Comparison of ENCODE assay signal across 8 cellular contexts in the genomic region with DNA sequence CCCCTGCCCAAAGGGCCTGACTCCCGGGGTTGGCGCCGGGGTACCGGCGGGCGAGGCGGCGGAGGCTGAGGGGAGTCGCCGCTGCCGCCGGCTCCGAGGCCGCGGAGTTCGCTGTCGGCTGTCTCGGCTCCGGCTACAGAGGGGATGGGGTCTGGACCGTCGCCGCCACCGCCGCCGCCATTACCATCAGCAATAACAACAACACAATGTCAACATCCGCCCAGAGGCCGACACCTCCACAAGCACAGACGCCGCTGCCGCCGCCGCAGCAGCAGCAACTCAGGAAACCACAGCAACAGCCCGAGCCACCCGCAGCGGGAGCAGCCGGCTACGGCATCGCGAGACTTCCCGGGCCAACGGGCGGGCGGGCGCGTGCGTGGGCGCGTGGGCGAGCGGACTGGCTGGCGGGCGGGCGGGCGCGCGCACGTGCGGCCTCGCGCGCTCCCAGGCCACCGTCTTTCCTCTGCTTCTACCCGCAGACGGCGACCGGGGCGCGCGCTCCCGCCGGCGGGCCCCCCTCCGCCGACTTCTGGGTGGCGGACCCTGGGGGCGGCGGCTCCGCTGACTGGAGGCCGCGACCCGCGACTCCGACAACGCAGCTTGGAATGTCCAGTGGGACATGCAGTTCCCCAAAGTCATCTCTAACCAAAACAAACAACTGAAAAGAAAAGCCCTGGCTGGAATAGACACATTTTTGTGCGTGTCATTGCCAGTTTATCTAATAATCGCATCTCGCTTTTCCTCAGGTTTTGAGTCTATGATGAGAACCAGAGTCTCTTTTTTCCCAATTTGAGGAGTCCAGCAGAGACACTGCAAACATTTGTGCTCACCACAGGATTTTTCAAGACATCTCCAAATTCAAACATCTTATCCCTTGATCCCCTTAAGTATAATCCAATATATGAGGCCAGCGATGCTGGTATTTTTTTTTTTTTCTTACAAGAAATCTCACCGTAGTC. TPM values are rescaled to one million over a fixed set of nuclear protein-coding genes. Genes with fewer than 3 reads are reported as not detected.
DNase-seq lines count a peak whose midpoint lies in the region; ATAC-seq and TF ChIP-seq lines count a peak whose summit lies in the region.

A gene (minus strand): TSS at position 289 of the 959 bp plus-strand sequence. CDS start 305 bp downstream, outside the sequence.

- no peaks in the 10 kb centered on the region for H3K27me3 ChIP-seq in thoracic aorta (replicated peaks; ENCODE audit: insufficient read depth)

- H3K9me3 ChIP-seq in thoracic aorta, result no peaks in the 10 kb centered on the region

- peak within 1 kb of the TSS; percentile 87 for H3K4me3 ChIP-seq in GM12875 (ENCODE audit: low read depth, low read length)
- peak within 1 kb of the TSS; percentile 96 for H3K4me3 ChIP-seq in thoracic aorta

- H3K27me3 Mint-ChIP-seq in activated naive CD8-positive, alpha-beta T cell treated with anti-CD3 and anti-CD28 coated beads, Interleukin-2, amount 10 ng/mL, durations not matched to agents 7 days and 5 days, result peaks cover 2% of the 10 kb centered on the region
- H3K27me3 Mint-ChIP-seq in osteocyte (ENCODE audit: unreplicated experiment), result no peaks in the 10 kb centered on the region

- H3K9me3 Mint-ChIP-seq in activated naive CD8-positive, alpha-beta T cell treated with anti-CD3 and anti-CD28 coated beads, Interleukin-2, amount 10 ng/mL, durations not matched to agents 7 days and 5 days, result no peaks in the 10 kb centered on the region
- H3K9me3 Mint-ChIP-seq in osteocyte (ENCODE audit: unreplicated experiment), result no peaks in the 10 kb centered on the region

- H3K36me3 Mint-ChIP-seq in activated naive CD8-positive, alpha-beta T cell treated with anti-CD3 and anti-CD28 coated beads, Interleukin-2, amount 10 ng/mL, durations not matched to agents 7 days and 5 days, result peaks cover 4% of the 10 kb centered on the region
- no peaks in the 10 kb centered on the region for H3K36me3 Mint-ChIP-seq in osteocyte (ENCODE audit: unreplicated experiment)

- peaks cover 41 to 55% of the 10 kb centered on the region in 2 donors for H3K4me1 ChIP-seq in thoracic aorta (ENCODE audit: control insufficient read depth in 1 of 2, low read depth in 2 of 2)

- intact Hi-C loops in head of caudate nucleus (cut with DNase I), result loop anchor here (10.0 kb wide), 1 partner anchor 1350 kb away; no protein-coding TSS in a partner anchor

- peak within 1 kb of the TSS; percentile 94 for H3K27ac Mint-ChIP-seq in activated naive CD8-positive, alpha-beta T cell treated with anti-CD3 and anti-CD28 coated beads, Interleukin-2, amount 10 ng/mL, durations not matched to agents 7 days and 5 days
- H3K27ac Mint-ChIP-seq in osteocyte (ENCODE audit: unreplicated experiment), result peak within 1 kb of the TSS; percentile 97

- peak within 1 kb of the TSS; percentile 93 to 97 for H3K27ac ChIP-seq in thoracic aorta

- H3K36me3 ChIP-seq in thoracic aorta, result no peaks in the 10 kb centered on the region

- H3K4me3 Mint-ChIP-seq in activated naive CD8-positive, alpha-beta T cell treated with anti-CD3 and anti-CD28 coated beads, Interleukin-2, amount 10 ng/mL, durations not matched to agents 7 days and 5 days, result peak within 1 kb of the TSS; percentile 97
- peak within 1 kb of the TSS; percentile 91 for H3K4me3 Mint-ChIP-seq in osteocyte (ENCODE audit: unreplicated experiment)

- DNase-seq in NCI-H1417 treated with DMSO at 0.1 percent for 48 hours (lab: John Stamatoyannopoulos, UW), result peak; percentile 70
- DNase-seq in SW 1271 (lab: John Stamatoyannopoulos, UW), result peak; percentile 47 to 82
- peak; percentile 98 for DNase-seq in activated naive CD8-positive, alpha-beta T cell treated with anti-CD3 and anti-CD28 coated beads, Interleukin-2, amount 10 ng/mL, durations not matched to agents 7 days and 5 days
- peak; percentile 80 to 97 (median 92) for DNase-seq in head of caudate nucleus
- DNase-seq in osteocyte (ENCODE audit: extremely low spot score, unreplicated experiment), result peak; percentile 98
- DNase-seq in thoracic aorta (ENCODE audit: low spot score), result peak; percentile 76

- ATAC-seq in HG02763 (IDR thresholded peaks at IDR 0.05; ENCODE audit: unreplicated experiment), result peak; percentile 94
- peak; percentile 88 for ATAC-seq in activated naive CD8-positive, alpha-beta T cell treated with anti-CD3 and anti-CD28 coated beads, Interleukin-2, amount 10 ng/mL, durations not matched to agents 7 days and 5 days (ENCODE audit: low read depth)
- ATAC-seq in thoracic aorta (ENCODE audit: insufficient number of reproducible peaks, low FRiP score, low read depth), result peak; percentile 76

- H3K4me1 Mint-ChIP-seq in activated naive CD8-positive, alpha-beta T cell treated with anti-CD3 and anti-CD28 coated beads, Interleukin-2, amount 10 ng/mL, durations not matched to agents 7 days and 5 days, result peaks cover 31% of the 10 kb centered on the region
- peaks cover 57% of the 10 kb centered on the region for H3K4me1 Mint-ChIP-seq in osteocyte (ENCODE audit: unreplicated experiment)

- TF ChIP-seq CTCF in GM12875 (IDR thresholded peaks at IDR 0.05; ENCODE audit: borderline replicate concordance, insufficient read depth, low read depth, low read length) (no peak), osteocyte (IDR thresholded peaks at IDR 0.05) (no peak), thoracic aorta (IDR thresholded peaks at IDR 0.05) (no peak)

- POLR2A ChIA-PET in activated naive CD8-positive, alpha-beta T cell treated with anti-CD3 and anti-CD28 coated beads, Interleukin-2, amount 10 ng/mL, durations not matched to agents 7 days and 5 days (lab: Charles Lee), result no interaction called here

RNA-seq across cellular contexts. Expression of the gene that starts here (rescaled TPM):
- 10 to 100 TPM; 28.5 to 29.3 TPM for total RNA-seq in activated naive CD8-positive, alpha-beta T cell treated with anti-CD3 and anti-CD28 coated beads, Interleukin-2, amount 10 ng/mL, durations not matched to agents 7 days and 5 days
- total RNA-seq in osteocyte (55.9 and 64.1 TPM in 2 replicates), thoracic aorta (10 to 100 TPM; 52.8 to 75.0 TPM)

Comparison
In these comparisons a context has a peak if more than half of its experiments do, and no peak if none do; other contexts are left out.
1. Peak in every context shown above with its lines: DNase-seq, ATAC-seq, H3K4me3 ChIP-seq and H3K27ac ChIP-seq.